ENCODE assay signal across 11 cellular contexts in the genomic region with DNA sequence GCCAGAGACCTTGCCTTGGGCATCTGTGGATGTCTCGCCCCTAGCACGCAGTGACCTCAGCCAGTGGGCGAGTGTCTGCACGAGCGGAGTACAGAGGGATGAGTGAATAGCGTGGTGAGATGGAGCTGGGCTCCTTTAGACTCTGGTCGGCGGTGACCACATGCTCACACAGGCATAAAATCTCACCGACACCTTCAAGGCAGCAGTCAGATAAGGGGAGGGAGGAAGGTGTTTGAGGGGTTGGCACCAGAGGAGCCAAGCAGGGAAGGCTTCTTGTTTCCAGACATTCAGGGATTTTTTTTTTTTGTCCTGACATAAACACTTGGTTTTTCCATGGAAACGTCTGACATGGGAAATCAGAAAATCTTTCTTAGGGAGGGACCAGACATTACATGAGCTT. TPM values are rescaled to one million over a fixed set of nuclear protein-coding genes. Genes with fewer than 3 reads are reported as not detected.
DNase-seq lines count a peak whose midpoint lies in the region; ATAC-seq and TF ChIP-seq lines count a peak whose summit lies in the region.
"Had no signal": no experiment of that assay in that cellular context is flagged by ENCODE, and none has a peak within 500 bp of the region (broad histone marks: within the 10 kb centered on the region; RNA-seq: fewer than 3 reads in every experiment).

No MANE protein-coding gene starts in this region.

- H3K36me3 Mint-ChIP-seq in effector memory CD8-positive, alpha-beta T cell (ENCODE audit: insufficient read depth), result no peaks in the 10 kb centered on the region
- H3K36me3 Mint-ChIP-seq in CD8-positive, alpha-beta T cell, result no peaks in the 10 kb centered on the region
- H3K36me3 Mint-ChIP-seq: stimulated activated effector memory CD8-positive, alpha-beta T cell treated with anti-CD3 and anti-CD28 coated beads, Interleukin-12 subunit alpha, Interleukin-12 subunit beta, amount 100 ng/mL, for 72 hours had no signal

- H3K4me3 ChIP-seq in left ventricle myocardium inferior (no peak overlapping the region), retinal pigment epithelial cell (ENCODE audit: low read length) (peak overlapping the region; percentile 9)
- H3K4me3 ChIP-seq in CD8-positive, alpha-beta T cell (ENCODE audit: low read depth, low read length), result no peak overlapping the region

- CTCF ChIA-PET in CD8-positive, alpha-beta T cell (lab: Charles Lee), result no interaction called here

- POLR2A ChIA-PET in CD8-positive, alpha-beta T cell (lab: Charles Lee), result no interaction called here

- H3K27ac Mint-ChIP-seq in effector memory CD8-positive, alpha-beta T cell, result no peak overlapping the region
- no peak overlapping the region for H3K27ac Mint-ChIP-seq in CD8-positive, alpha-beta T cell
- H3K27ac Mint-ChIP-seq: activated T-helper 1 cell treated with anti-CD3 and anti-CD28 coated beads, Interleukin-12 subunit alpha, Interleukin-12 subunit beta, Interleukin-2, Interleukin-4 antibody, amounts not matched to agents 30 ng/mL and 10 ng/mL and 1 ng/mL, durations not matched to agents 14 hours and 24 hours and 36 hours; stimulated activated effector memory CD8-positive, alpha-beta T cell treated with anti-CD3 and anti-CD28 coated beads, Interleukin-12 subunit alpha, Interleukin-12 subunit beta, amount 100 ng/mL, for 72 hours had no signal

- H3K36me3 ChIP-seq in left ventricle myocardium inferior, result no peaks in the 10 kb centered on the region
- no peaks in the 10 kb centered on the region for H3K36me3 ChIP-seq in CD8-positive, alpha-beta T cell (ENCODE audit: insufficient read depth, low read length)

- H3K27ac ChIP-seq in left ventricle myocardium inferior (replicated peaks), result peak overlapping the region; percentile 84
- H3K27ac ChIP-seq in CD8-positive, alpha-beta T cell (ENCODE audit: low read depth, low read length), result no peak overlapping the region

- DNase-seq in Daoy (ENCODE audit: low read depth) (peak; percentile 26), astrocyte of the hippocampus (ENCODE audit: low read depth, low spot score) (peak; percentile 55), left ventricle myocardium inferior (no peak), retinal pigment epithelial cell (ENCODE audit: low read depth) (peak; percentile 73)
- DNase-seq in effector memory CD8-positive, alpha-beta T cell, result no peak
- no peak for DNase-seq in CD8-positive, alpha-beta T cell
- DNase-seq: stimulated activated CD4-positive, alpha-beta T cell treated with anti-CD3 and anti-CD28 coated beads, Interleukin-15, amount 100 ng/mL, for 24 hours had no signal

- peaks cover 40% of the 10 kb centered on the region for H3K4me1 ChIP-seq in left ventricle myocardium inferior
- H3K4me1 ChIP-seq in CD8-positive, alpha-beta T cell (ENCODE audit: insufficient read depth, low read length), result no peaks in the 10 kb centered on the region

- peaks cover 3% of the 10 kb centered on the region in 2 donors for H3K4me1 Mint-ChIP-seq in effector memory CD8-positive, alpha-beta T cell (ENCODE audit: low read depth in 2 of 2)
- H3K4me1 Mint-ChIP-seq in CD8-positive, alpha-beta T cell (ENCODE audit: low read depth), result peaks cover 3% of the 10 kb centered on the region
- H3K4me1 Mint-ChIP-seq: stimulated activated effector memory CD8-positive, alpha-beta T cell treated with anti-CD3 and anti-CD28 coated beads, Interleukin-12 subunit alpha, Interleukin-12 subunit beta, amount 100 ng/mL, for 72 hours had no signal

- H3K9me3 Mint-ChIP-seq in effector memory CD8-positive, alpha-beta T cell, result no peaks in the 10 kb centered on the region
- H3K9me3 Mint-ChIP-seq in CD8-positive, alpha-beta T cell, result no peaks in the 10 kb centered on the region
- H3K9me3 Mint-ChIP-seq: activated T-helper 1 cell treated with anti-CD3 and anti-CD28 coated beads, Interleukin-12 subunit alpha, Interleukin-12 subunit beta, Interleukin-2, Interleukin-4 antibody, amounts not matched to agents 30 ng/mL and 10 ng/mL and 1 ng/mL, durations not matched to agents 14 hours and 24 hours and 36 hours; stimulated activated effector memory CD8-positive, alpha-beta T cell treated with anti-CD3 and anti-CD28 coated beads, Interleukin-12 subunit alpha, Interleukin-12 subunit beta, amount 100 ng/mL, for 72 hours had no signal

- intact Hi-C loops in left ventricle myocardium inferior (cut with micrococcal nuclease), result no loop called here
- intact Hi-C loops in CD8-positive, alpha-beta T cell (cut with DNase I, micrococcal nuclease), result no loop called here

- no peak overlapping the region for H3K4me3 Mint-ChIP-seq in effector memory CD8-positive, alpha-beta T cell
- H3K4me3 Mint-ChIP-seq in CD8-positive, alpha-beta T cell, result no peak overlapping the region
- H3K4me3 Mint-ChIP-seq: activated T-helper 1 cell treated with anti-CD3 and anti-CD28 coated beads, Interleukin-12 subunit alpha, Interleukin-12 subunit beta, Interleukin-2, Interleukin-4 antibody, amounts not matched to agents 30 ng/mL and 10 ng/mL and 1 ng/mL, durations not matched to agents 14 hours and 24 hours and 36 hours; stimulated activated effector memory CD8-positive, alpha-beta T cell treated with anti-CD3 and anti-CD28 coated beads, Interleukin-12 subunit alpha, Interleukin-12 subunit beta, amount 100 ng/mL, for 72 hours had no signal

- TF ChIP-seq CTCF in left ventricle myocardium inferior (IDR thresholded peaks at IDR 0.05; ENCODE audit: borderline replicate concordance) (no peak), retinal pigment epithelial cell (conservative IDR thresholded peaks at IDR 0.05; ENCODE audit: low read depth, low read length) (no peak)
- TF ChIP-seq CTCF in CD8-positive, alpha-beta T cell (IDR thresholded peaks at IDR 0.05), result no peak

- peaks cover 29 to 62% of the 10 kb centered on the region in 2 donors for H3K27me3 Mint-ChIP-seq in effector memory CD8-positive, alpha-beta T cell
- H3K27me3 Mint-ChIP-seq in CD8-positive, alpha-beta T cell (ENCODE audit: low read depth), result peaks cover 17% of the 10 kb centered on the region

- peaks cover 1% of the 10 kb centered on the region for H3K9me3 ChIP-seq in left ventricle myocardium inferior (replicated peaks)
- H3K9me3 ChIP-seq in CD8-positive, alpha-beta T cell (ENCODE audit: low read length), result no peaks in the 10 kb centered on the region

- no peaks in the 10 kb centered on the region for H3K27me3 ChIP-seq in left ventricle myocardium inferior (ENCODE audit: low read depth)
- no peaks in the 10 kb centered on the region for H3K27me3 ChIP-seq in CD8-positive, alpha-beta T cell (ENCODE audit: insufficient read depth, low read length)

- ATAC-seq in GM21717 (IDR thresholded peaks at IDR 0.05; ENCODE audit: unreplicated experiment) (no peak), GM19455 (IDR thresholded peaks at IDR 0.05; ENCODE audit: unreplicated experiment) (no peak)
- no peak for ATAC-seq in effector memory CD8-positive, alpha-beta T cell (replicated peaks)
- no peak for ATAC-seq in CD8-positive, alpha-beta T cell
- ATAC-seq: stimulated activated effector memory CD8-positive, alpha-beta T cell treated with anti-CD3 and anti-CD28 coated beads, Interleukin-12 subunit alpha, Interleukin-12 subunit beta, amount 100 ng/mL, for 72 hours had no signal

RNA-seq across cellular contexts. Expression of a gene that starts 35.8 kb away (rescaled TPM):
- total RNA-seq in Daoy (2014; rRNA removed; shearing (Covaris generic)), result 0.11 and 0.12 TPM in 2 replicates
- 0.16 TPM for total RNA-seq in left ventricle myocardium inferior
- total RNA-seq in CD8-positive, alpha-beta T cell, result not detected

Comparison
In these comparisons a context has a peak if more than half of its experiments do, and no peak if none do; other contexts are left out.
1. DNase-seq: peak in Daoy (single experiment), astrocyte of the hippocampus (single experiment) and retinal pigment epithelial cell (single experiment); none in left ventricle myocardium inferior (single experiment), effector memory CD8-positive, alpha-beta T cell (0 of 3) and CD8-positive, alpha-beta T cell (0 of 7).